In genomic region chr1:47191940-47192457, GRCh38 we compare ENCODE assay signal across 11 cellular contexts. TPM values are rescaled to one million over a fixed set of nuclear protein-coding genes. Genes with fewer than 3 reads are reported as not detected.
DNase-seq lines count a peak whose midpoint lies in the region; ATAC-seq and TF ChIP-seq lines count a peak whose summit lies in the region.
"Had no signal": no experiment of that assay in that cellular context is flagged by ENCODE, and none has a peak within 500 bp of the region (broad histone marks: within the 10 kb centered on the region; RNA-seq: fewer than 3 reads in every experiment).

No MANE protein-coding gene starts in this region.

- RAD21 ChIA-PET in HCT116 (lab: Charles Lee; ENCODE audit: low non-redundant PET in 1 of 2, low total read pairs in 2 of 2, uncharacterized antibody in 2 of 2, unreplicated experiment in 2 of 2): no interaction called here

- 48 to 69% methylated on average over 4 of the region's 4 CpGs for WGBS in sigmoid colon, 2 donors

- H3K9me3 ChIP-seq in HCT116 (ENCODE audit: control insufficient read depth in 1 of 2, insufficient read depth in 1 of 2, low read depth in 1 of 2, low read length in 2 of 2) (no peaks in the 10 kb centered on the region), adipocyte (ENCODE audit: control insufficient read depth, low read length) (no peaks in the 10 kb centered on the region), sigmoid colon (no peaks in the 10 kb centered on the region), lower lobe of right lung (no peaks in the 10 kb centered on the region)
- H3K9me3 ChIP-seq: ascending aorta, BLaER1 had no signal

- no peak for TF ChIP-seq EP300 in sigmoid colon (IDR thresholded peaks at IDR 0.05)

- H3K9ac ChIP-seq in HCT116 (ENCODE audit: low read length) (no peak overlapping the region), adipocyte (ENCODE audit: low read length) (peak overlapping the region; percentile 30)
- H3K9ac ChIP-seq: BLaER1 had no signal

- H3K36me3 ChIP-seq in HCT116 (ENCODE audit: control insufficient read depth in 1 of 2, insufficient read depth in 2 of 2, low read length in 2 of 2): no peaks in the 10 kb centered on the region
- H3K36me3 ChIP-seq in adipocyte (ENCODE audit: control insufficient read depth, insufficient read depth, low read length, severe bottlenecking): no peaks in the 10 kb centered on the region
- no peaks in the 10 kb centered on the region for H3K36me3 ChIP-seq in sigmoid colon
- no peaks in the 10 kb centered on the region for H3K36me3 ChIP-seq in lower lobe of right lung
- H3K36me3 ChIP-seq: ascending aorta, BLaER1 had no signal

- no peaks in the 10 kb centered on the region for H4K20me1 ChIP-seq in HCT116 (ENCODE audit: insufficient read depth)
- H4K20me1 ChIP-seq: BLaER1 had no signal

- peaks cover 3 to 19% of the 10 kb centered on the region in 2 experiments; a peak in 3 of 4 replicates for H3K4me1 ChIP-seq in HCT116 (ENCODE audit: control insufficient read depth in 1 of 2, insufficient read depth in 2 of 2, low read length in 2 of 2)
- H3K4me1 ChIP-seq in adipocyte (ENCODE audit: control insufficient read depth, insufficient read depth, low read length): peaks cover 36% of the 10 kb centered on the region
- peaks cover 0 to 21% (median 17%) of the 10 kb centered on the region in 4 donors for H3K4me1 ChIP-seq in sigmoid colon
- H3K4me1 ChIP-seq in lower lobe of right lung: peaks cover 33% of the 10 kb centered on the region

- TF ChIP-seq CTCF in HCT116 (IDR thresholded peaks at IDR 0.05 in 2 of 3, conservative IDR thresholded peaks at IDR 0.05 in 1 of 3; ENCODE audit: borderline replicate concordance in 1 of 3, insufficient read depth in 1 of 3, low read depth in 2 of 3, low read length in 2 of 3): no peak
- TF ChIP-seq CTCF in sigmoid colon (IDR thresholded peaks at IDR 0.05): no peak
- no peak for TF ChIP-seq CTCF in lower lobe of right lung (IDR thresholded peaks at IDR 0.05)

- no peak for ATAC-seq in HCT116
- ATAC-seq in left lobe of liver: no peak
- ATAC-seq in lower lobe of right lung: no peak
- no peak for ATAC-seq in GM21619 (IDR thresholded peaks at IDR 0.05; ENCODE audit: unreplicated experiment)

- H3K4me3 ChIP-seq in HCT116 (replicated peaks in 1 of 2; ENCODE audit: low read depth in 1 of 2, low read length in 2 of 2) (no peak overlapping the region), adipocyte (ENCODE audit: low read length) (no peak overlapping the region), sigmoid colon (no peak overlapping the region), lower lobe of right lung (no peak overlapping the region)
- H3K4me3 ChIP-seq: ascending aorta, BLaER1 had no signal

- no TSS peak for BruUV-seq in HCT116 (replicated peaks; lab: Mats Ljungman, UMichigan)

- intact Hi-C loops in HCT116 (cut with micrococcal nuclease) (loop anchor here (5.0 kb wide), 1 partner anchor 535 kb away; no protein-coding TSS in a partner anchor), sigmoid colon (cut with DNase I) (loop anchor here (5.0 kb wide), 2 partner anchors 245 to 520 kb away; partner anchors contain the start of gene FOXD2), lower lobe of right lung (cut with DNase I) (no loop called here)

- H2AFZ ChIP-seq in HCT116 (ENCODE audit: low read depth, low read length, poor library complexity, severe bottlenecking): no peak overlapping the region

- CTCF ChIA-PET in HCT116 (lab: Charles Lee): interaction anchor here (1.5 to 4.5 kb wide), 4 partner anchors 8 to 246 kb away, joined by 7 to 31 read pairs (median 12); partner anchors contain the start of gene FOXD2

- TF ChIP-seq POLR2A in HCT116 (IDR thresholded peaks at IDR 0.05; ENCODE audit: borderline replicate concordance, extremely low read depth, insufficient read depth, insufficient read length): no peak
- TF ChIP-seq POLR2A in sigmoid colon (IDR thresholded peaks at IDR 0.05): no peak

- no peaks in the 10 kb centered on the region for H3K9me2 ChIP-seq in HCT116 (ENCODE audit: insufficient read depth)

- H3K27me3 ChIP-seq in HCT116 (ENCODE audit: insufficient read depth, low read length) (no peaks in the 10 kb centered on the region), adipocyte (replicated peaks; ENCODE audit: control insufficient read depth, insufficient read depth, low read length) (no peaks in the 10 kb centered on the region), sigmoid colon (no peaks in the 10 kb centered on the region), lower lobe of right lung (ENCODE audit: low read depth) (no peaks in the 10 kb centered on the region)
- H3K27me3 ChIP-seq: ascending aorta, BLaER1 had no signal

- H3K4me2 ChIP-seq in HCT116 (ENCODE audit: low read length): peak overlapping the region; percentile 37
- H3K4me2 ChIP-seq: BLaER1 had no signal

- H3K79me2 ChIP-seq in HCT116 (ENCODE audit: insufficient read depth, low read length): no peaks in the 10 kb centered on the region

- POLR2A ChIA-PET in HCT116 (lab: Charles Lee): no interaction called here

- no peak for TF ChIP-seq RAD21 in HCT116 (IDR thresholded peaks at IDR 0.05; ENCODE audit: low read depth)

- H3K27ac ChIP-seq in HCT116 (ENCODE audit: low read depth, low read length) (no peak overlapping the region), sigmoid colon (no peak overlapping the region), lower lobe of right lung (no peak overlapping the region)
- H3K27ac ChIP-seq: ascending aorta, BLaER1 had no signal

- DNase-seq in HCT116 (ENCODE audit: low read depth, low spot score) (no peak), adipocyte (ENCODE audit: low read depth) (no peak), left lobe of liver (ENCODE audit: low spot score) (peak; percentile 27), sigmoid colon (peak; percentile 50), lower lobe of right lung (no peak), C1 segment of cervical spinal cord (lab: John Stamatoyannopoulos, UW) (no peak)
- DNase-seq: activated CD8-positive, alpha-beta T cell treated with anti-CD3 and anti-CD28 coated beads for 36 hours had no signal

TF ChIP-seq in HCT116, 20 proteins besides CTCF, POLR2A, EP300 and RAD21 (continues in another document):
- TF ChIP-seq, protein P1, sequence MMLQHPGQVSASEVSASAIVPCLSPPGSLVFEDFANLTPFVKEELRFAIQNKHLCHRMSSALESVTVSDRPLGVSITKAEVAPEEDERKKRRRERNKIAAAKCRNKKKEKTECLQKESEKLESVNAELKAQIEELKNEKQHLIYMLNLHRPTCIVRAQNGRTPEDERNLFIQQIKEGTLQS (IDR thresholded peaks at IDR 0.05): no peak
- TF ChIP-seq EZH2phosphoT487 (IDR thresholded peaks at IDR 0.05; ENCODE audit: borderline replicate concordance) (no peak), EGR1 (IDR thresholded peaks at IDR 0.05; ENCODE audit: low read depth) (no peak), SIN3A (IDR thresholded peaks at IDR 0.05; ENCODE audit: low read depth) (no peak), SP1 (IDR thresholded peaks at IDR 0.05; ENCODE audit: low read depth) (no peak), ZFX (IDR thresholded peaks at IDR 0.05) (no peak), EZH2 (IDR thresholded peaks at IDR 0.05) (no peak), FOSL1 (IDR thresholded peaks at IDR 0.05; ENCODE audit: low read depth) (no peak), CBX3 (IDR thresholded peaks at IDR 0.05; ENCODE audit: low read depth) (no peak), TCF7L2 (IDR thresholded peaks at IDR 0.05; ENCODE audit: borderline replicate concordance, extremely low read depth, insufficient read depth, insufficient read length) (no peak)
- TF ChIP-seq, protein P2, sequence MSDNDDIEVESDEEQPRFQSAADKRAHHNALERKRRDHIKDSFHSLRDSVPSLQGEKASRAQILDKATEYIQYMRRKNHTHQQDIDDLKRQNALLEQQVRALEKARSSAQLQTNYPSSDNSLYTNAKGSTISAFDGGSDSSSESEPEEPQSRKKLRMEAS (IDR thresholded peaks at IDR 0.05): no peak
- TF ChIP-seq, protein P3, sequence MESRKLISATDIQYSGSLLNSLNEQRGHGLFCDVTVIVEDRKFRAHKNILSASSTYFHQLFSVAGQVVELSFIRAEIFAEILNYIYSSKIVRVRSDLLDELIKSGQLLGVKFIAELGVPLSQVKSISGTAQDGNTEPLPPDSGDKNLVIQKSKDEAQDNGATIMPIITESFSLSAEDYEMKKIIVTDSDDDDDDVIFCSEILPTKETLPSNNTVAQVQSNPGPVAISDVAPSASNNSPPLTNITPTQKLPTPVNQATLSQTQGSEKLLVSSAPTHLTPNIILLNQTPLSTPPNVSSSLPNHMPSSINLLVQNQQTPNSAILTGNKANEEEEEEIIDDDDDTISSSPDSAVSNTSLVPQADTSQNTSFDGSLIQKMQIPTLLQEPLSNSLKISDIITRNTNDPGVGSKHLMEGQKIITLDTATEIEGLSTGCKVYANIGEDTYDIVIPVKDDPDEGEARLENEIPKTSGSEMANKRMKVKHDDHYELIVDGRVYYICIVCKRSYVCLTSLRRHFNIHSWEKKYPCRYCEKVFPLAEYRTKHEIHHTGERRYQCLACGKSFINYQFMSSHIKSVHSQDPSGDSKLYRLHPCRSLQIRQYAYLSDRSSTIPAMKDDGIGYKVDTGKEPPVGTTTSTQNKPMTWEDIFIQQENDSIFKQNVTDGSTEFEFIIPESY (IDR thresholded peaks at IDR 0.05; ENCODE audit: extremely low read depth, insufficient replicate concordance, low read length): no peak

RNA-seq across cellular contexts. Expression of gene PDZK1IP1, which starts 2.2 kb away (rescaled TPM):
- total RNA-seq in HCT116 (2021; ENCODE audit: unreplicated experiment) (not detected), left lobe of liver (1.3 TPM), sigmoid colon (not detected), lower lobe of right lung (22.6 TPM)
- not detected in 2 replicates for polyA plus RNA-seq in HCT116 (2012)
- polyA plus RNA-seq in sigmoid colon: 100 to 1,000 TPM in 1 of 3 donors, 10 to 100 TPM in 2; 31.9 to 291 (median 35.4) TPM
- total RNA-seq: activated CD8-positive, alpha-beta T cell treated with anti-CD3 and anti-CD28 coated beads for 36 hours; ascending aorta; myocyte had no signal

RNA-seq across cellular contexts. Expression of gene TAL1, which starts 40.0 kb away (rescaled TPM):
- 0.05 TPM for total RNA-seq in HCT116 (2021; ENCODE audit: unreplicated experiment)
- polyA plus RNA-seq in HCT116 (2012): not detected in 2 replicates
- 1.9 TPM for total RNA-seq in left lobe of liver
- 1 to 10 TPM; 2.3 to 3.9 (median 3.2) TPM for total RNA-seq in sigmoid colon
- 1 to 10 TPM in 2 of 3 donors, not detected in 1; 1.2 to 1.4 TPM for polyA plus RNA-seq in sigmoid colon
- total RNA-seq in lower lobe of right lung: 15.4 TPM
- total RNA-seq: activated CD8-positive, alpha-beta T cell treated with anti-CD3 and anti-CD28 coated beads for 36 hours; myocyte had no signal

RNA-seq across cellular contexts. Expression of gene CYP4A22, which starts 54.8 kb away (rescaled TPM):
- total RNA-seq in HCT116 (2021; ENCODE audit: unreplicated experiment) (not detected), left lobe of liver (69.9 TPM), sigmoid colon (1 to 10 TPM in 1 of 4 donors, not detected in 3; 1.4 TPM), lower lobe of right lung (not detected)
- not detected in 2 replicates for polyA plus RNA-seq in HCT116 (2012)
- polyA plus RNA-seq in sigmoid colon: not detected
- total RNA-seq: activated CD8-positive, alpha-beta T cell treated with anti-CD3 and anti-CD28 coated beads for 36 hours; ascending aorta; myocyte had no signal

Comparison
In these comparisons a context has a peak if more than half of its experiments do, and no peak if none do; other contexts are left out.
1. DNase-seq: peak in left lobe of liver (single experiment) and sigmoid colon (single experiment); none in HCT116 (single experiment), adipocyte (single experiment), lower lobe of right lung (single experiment) and C1 segment of cervical spinal cord (0 of 14).
2. RNA of gene PDZK1IP1, which starts 2.2 kb away (total RNA-seq): 22.6 TPM in lower lobe of right lung (single experiment); 1.3 TPM in left lobe of liver (single experiment), not detected in HCT116 (single experiment) and not detected in sigmoid colon; every median in the first group is over 10 times any median in the second.
3. RNA of gene CYP4A22, which starts 54.8 kb away (total RNA-seq): 69.9 TPM in left lobe of liver (single experiment); not detected in lower lobe of right lung (single experiment), not detected in HCT116 (single experiment) and 1.4 TPM in sigmoid colon; every median in the first group is over 10 times any median in the second.